Comparison of ENCODE assay signal across 22 cellular contexts in the genomic region with DNA sequence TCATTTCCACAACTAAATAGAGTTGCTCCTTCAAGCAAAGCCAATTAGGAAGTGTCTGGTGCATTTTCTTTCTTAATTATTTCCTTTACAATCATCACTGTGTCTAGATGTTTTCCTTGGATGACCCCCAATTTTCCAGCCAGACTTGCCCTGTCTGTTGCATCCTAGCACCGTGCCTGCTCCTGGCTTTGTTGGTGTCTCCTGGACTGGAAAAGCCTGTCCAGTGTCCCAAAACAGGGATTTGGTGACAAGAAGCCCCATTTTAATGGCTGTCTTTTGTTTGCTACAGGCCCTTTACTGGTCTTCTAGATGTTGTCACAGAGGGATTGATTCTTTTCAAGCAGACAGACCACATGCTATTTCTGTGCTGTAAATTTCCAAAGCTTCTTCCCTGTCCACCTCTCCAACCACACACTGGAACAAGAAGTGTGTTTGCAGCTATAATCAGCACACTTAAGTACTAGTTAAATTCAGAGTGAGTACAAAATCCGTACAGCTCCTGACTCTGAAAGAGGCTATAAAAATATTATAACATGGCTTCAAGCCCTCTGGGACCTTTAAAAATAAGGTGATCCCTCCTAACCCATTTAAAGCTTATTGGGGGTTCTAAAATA. TPM values are rescaled to one million over a fixed set of nuclear protein-coding genes. Genes with fewer than 3 reads are reported as not detected.
A peak's percentile ranks its signal among the peaks of the same experiment; 100 is the strongest.
DNase-seq lines count a peak whose midpoint lies in the region; ATAC-seq and TF ChIP-seq lines count a peak whose summit lies in the region.
"Had no signal": no experiment of that assay in that cellular context is flagged by ENCODE, and none has a peak within 500 bp of the region (broad histone marks: within the 10 kb centered on the region; RNA-seq: fewer than 3 reads in every experiment).

No MANE protein-coding gene starts in this region.

- no peaks in the 10 kb centered on the region for H3K27me3 Mint-ChIP-seq in activated CD4-positive, alpha-beta T cell treated with anti-CD3 and anti-CD28 coated beads, Interleukin-2, amount 10 ng/mL, durations not matched to agents 7 days and 5 days
- no peaks in the 10 kb centered on the region for H3K27me3 Mint-ChIP-seq in naive thymus-derived CD8-positive, alpha-beta T cell
- H3K27me3 Mint-ChIP-seq: activated CD8-positive, alpha-beta T cell treated with anti-CD3 and anti-CD28 coated beads for 36 hours; activated naive CD8-positive, alpha-beta T cell treated with anti-CD3 and anti-CD28 coated beads, Interleukin-2, amount 10 ng/mL, durations not matched to agents 7 days and 5 days; central memory CD8-positive, alpha-beta T cell; effector memory CD8-positive, alpha-beta T cell had no signal

- H3K9me3 Mint-ChIP-seq in activated CD4-positive, alpha-beta T cell treated with anti-CD3 and anti-CD28 coated beads, Interleukin-2, amount 10 ng/mL, durations not matched to agents 7 days and 5 days, result no peaks in the 10 kb centered on the region
- H3K9me3 Mint-ChIP-seq in naive thymus-derived CD8-positive, alpha-beta T cell, result no peaks in the 10 kb centered on the region
- H3K9me3 Mint-ChIP-seq: activated CD8-positive, alpha-beta T cell treated with anti-CD3 and anti-CD28 coated beads for 36 hours; activated naive CD8-positive, alpha-beta T cell treated with anti-CD3 and anti-CD28 coated beads, Interleukin-2, amount 10 ng/mL, durations not matched to agents 7 days and 5 days; activated T-cell treated with anti-CD3 and anti-CD28 coated beads, Interleukin-2, amount 50 U/mL, for 72 hours; central memory CD8-positive, alpha-beta T cell; effector memory CD8-positive, alpha-beta T cell had no signal

- H3K27ac ChIP-seq in upper lobe of right lung, result no peak overlapping the region
- H3K27ac ChIP-seq: A549; BLaER1 treated with 17β-estradiol and CSF1 and Interleukin-3, amounts not matched to agents 10 nM and 100 nM; spleen; tibial artery had no signal

- peak overlapping the region; percentile 36 for H3K27ac Mint-ChIP-seq in activated CD4-positive, alpha-beta T cell treated with anti-CD3 and anti-CD28 coated beads, Interleukin-2, amount 10 ng/mL, durations not matched to agents 7 days and 5 days
- peak overlapping the region in 6 of 10 donors; percentile 28 to 73 (median 54) for H3K27ac Mint-ChIP-seq in naive thymus-derived CD8-positive, alpha-beta T cell
- H3K27ac Mint-ChIP-seq: activated CD8-positive, alpha-beta T cell treated with anti-CD3 and anti-CD28 coated beads for 36 hours; activated naive CD8-positive, alpha-beta T cell treated with anti-CD3 and anti-CD28 coated beads, Interleukin-2, amount 10 ng/mL, durations not matched to agents 7 days and 5 days; activated T-cell treated with anti-CD3 and anti-CD28 coated beads, Interleukin-2, amount 50 U/mL, for 72 hours had no signal

- H3K27me3 ChIP-seq in upper lobe of right lung, result no peaks in the 10 kb centered on the region
- H3K27me3 ChIP-seq: BLaER1 treated with 17β-estradiol and CSF1 and Interleukin-3, amounts not matched to agents 10 nM and 100 nM; spleen; tibial artery had no signal

- TF ChIP-seq CTCF in upper lobe of right lung (IDR thresholded peaks at IDR 0.05) (no peak), GM10266 (IDR thresholded peaks at IDR 0.05; ENCODE audit: control insufficient read depth, insufficient read depth, low read depth, missing control alignments) (no peak)

- peaks cover 37% of the 10 kb centered on the region for H3K4me1 Mint-ChIP-seq in activated CD4-positive, alpha-beta T cell treated with anti-CD3 and anti-CD28 coated beads, Interleukin-2, amount 10 ng/mL, durations not matched to agents 7 days and 5 days
- H3K4me1 Mint-ChIP-seq in naive thymus-derived CD8-positive, alpha-beta T cell, result peaks cover 28 to 78% (median 58%) of the 10 kb centered on the region in 4 donors

- no peak overlapping the region for H3K4me3 Mint-ChIP-seq in activated CD4-positive, alpha-beta T cell treated with anti-CD3 and anti-CD28 coated beads, Interleukin-2, amount 10 ng/mL, durations not matched to agents 7 days and 5 days
- H3K4me3 Mint-ChIP-seq in naive thymus-derived CD8-positive, alpha-beta T cell, result peak overlapping the region in 1 of 10 donors; percentile 8
- H3K4me3 Mint-ChIP-seq: activated CD8-positive, alpha-beta T cell treated with anti-CD3 and anti-CD28 coated beads for 36 hours; activated naive CD8-positive, alpha-beta T cell treated with anti-CD3 and anti-CD28 coated beads, Interleukin-2, amount 10 ng/mL, durations not matched to agents 7 days and 5 days; activated T-cell treated with anti-CD3 and anti-CD28 coated beads, Interleukin-2, amount 50 U/mL, for 72 hours; central memory CD8-positive, alpha-beta T cell had no signal

- no peak for DNase-seq in activated CD4-positive, alpha-beta T cell treated with anti-CD3 and anti-CD28 coated beads, Interleukin-2, amount 10 ng/mL, durations not matched to agents 7 days and 5 days
- DNase-seq in activated CD4-positive, alpha-beta T cell treated with anti-CD3 and anti-CD28 coated beads for 1 hour, result no peak
- DNase-seq in dermis blood vessel endothelial cell (peak; percentile 4), upper lobe of right lung (no peak), GM10266 (ENCODE audit: extremely low spot score) (no peak), HK-2 (ENCODE audit: unreplicated experiment) (no peak)
- no peak for DNase-seq in naive thymus-derived CD8-positive, alpha-beta T cell
- DNase-seq in central memory CD4-positive, alpha-beta T cell, result no peak
- DNase-seq: activated CD8-positive, alpha-beta T cell treated with anti-CD3 and anti-CD28 coated beads for 36 hours; activated naive CD8-positive, alpha-beta T cell treated with anti-CD3 and anti-CD28 coated beads, Interleukin-2, amount 10 ng/mL, durations not matched to agents 7 days and 5 days; activated T-cell treated with anti-CD3 and anti-CD28 coated beads, Interleukin-2, amount 50 U/mL, for 72 hours; DMS 273 treated with DMSO at 0.1 percent for 48 hours; effector memory CD8-positive, alpha-beta T cell; KG1; NCI-H1092; NCI-H2171; spleen; tibial artery had no signal

- peaks cover 5% of the 10 kb centered on the region for H3K4me1 ChIP-seq in upper lobe of right lung
- H3K4me1 ChIP-seq: A549; BLaER1 treated with 17β-estradiol and CSF1 and Interleukin-3, amounts not matched to agents 10 nM and 100 nM had no signal

- H3K9me3 ChIP-seq in upper lobe of right lung, result no peaks in the 10 kb centered on the region
- H3K9me3 ChIP-seq: A549; BLaER1 treated with 17β-estradiol and CSF1 and Interleukin-3, amounts not matched to agents 10 nM and 100 nM; spleen; tibial artery had no signal

- no peaks in the 10 kb centered on the region for H3K36me3 ChIP-seq in upper lobe of right lung
- H3K36me3 ChIP-seq: tibial artery had no signal

- no peak for ATAC-seq in naive thymus-derived CD8-positive, alpha-beta T cell
- peak; percentile 39 for ATAC-seq in upper lobe of right lung
- ATAC-seq: A549; activated CD8-positive, alpha-beta T cell treated with anti-CD3 and anti-CD28 coated beads for 36 hours; activated T-cell treated with anti-CD3 and anti-CD28 coated beads, Interleukin-2, amount 50 U/mL, for 72 hours; effector memory CD8-positive, alpha-beta T cell; left lobe of liver had no signal

- no peak overlapping the region for H3K4me3 ChIP-seq in upper lobe of right lung
- H3K4me3 ChIP-seq: A549; BLaER1 treated with 17β-estradiol and CSF1 and Interleukin-3, amounts not matched to agents 10 nM and 100 nM; spleen; tibial artery had no signal

- CTCF ChIA-PET in activated CD4-positive, alpha-beta T cell treated with anti-CD3 and anti-CD28 coated beads, Interleukin-2, amount 10 ng/mL, durations not matched to agents 7 days and 5 days (lab: Charles Lee), result no interaction called here

- POLR2A ChIA-PET in activated CD4-positive, alpha-beta T cell treated with anti-CD3 and anti-CD28 coated beads, Interleukin-2, amount 10 ng/mL, durations not matched to agents 7 days and 5 days (lab: Charles Lee), result no interaction called here
- POLR2A ChIA-PET in naive thymus-derived CD8-positive, alpha-beta T cell (lab: Charles Lee), result no interaction called here

- peaks cover 36% of the 10 kb centered on the region for H3K36me3 Mint-ChIP-seq in activated CD4-positive, alpha-beta T cell treated with anti-CD3 and anti-CD28 coated beads, Interleukin-2, amount 10 ng/mL, durations not matched to agents 7 days and 5 days (ENCODE audit: low read depth)
- peaks cover 0 to 34% (median 4%) of the 10 kb centered on the region in 3 donors for H3K36me3 Mint-ChIP-seq in naive thymus-derived CD8-positive, alpha-beta T cell

- intact Hi-C loops in upper lobe of right lung (cut with DNase I), result no loop called here

RNA-seq across cellular contexts. Expression of a gene that starts 38.4 kb away (rescaled TPM):
- total RNA-seq in activated CD4-positive, alpha-beta T cell treated with anti-CD3 and anti-CD28 coated beads, Interleukin-2, amount 10 ng/mL, durations not matched to agents 7 days and 5 days, result 100 to 1,000 TPM in 1 of 2 experiments, 10 to 100 TPM in 1; 89.6 to 101 TPM
- total RNA-seq in dermis blood vessel endothelial cell (23.6 and 25.2 TPM in 2 replicates), upper lobe of right lung (16.0 TPM)
- 10 to 100 TPM; 39.5 to 42.7 TPM for total RNA-seq in naive thymus-derived CD8-positive, alpha-beta T cell
- polyA plus RNA-seq in naive thymus-derived CD8-positive, alpha-beta T cell, result 10 to 100 TPM; 10.3 to 15.5 (median 15.2) TPM
